Comparison of ENCODE assay signal across 20 cellular contexts in the genomic region with DNA sequence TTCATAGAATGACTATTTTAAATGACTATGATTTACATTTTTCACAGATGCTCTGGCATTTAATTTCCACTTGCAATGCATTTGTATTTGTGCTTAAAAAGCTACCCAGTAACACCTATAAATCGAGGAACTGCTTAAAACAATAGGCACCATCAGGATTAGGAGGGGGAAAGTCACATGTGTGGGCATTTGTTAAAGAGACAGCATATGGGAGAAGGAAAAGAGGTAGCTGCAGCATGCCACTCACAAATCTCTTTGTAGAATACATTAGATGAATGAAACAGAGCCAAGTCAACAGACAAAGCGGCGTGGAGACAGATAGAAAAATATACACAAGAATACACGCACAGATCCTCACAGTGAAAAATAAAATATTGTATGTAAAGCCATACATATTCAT.
"Had no signal": no experiment of that assay in that cellular context is flagged by ENCODE, and none has a peak within 500 bp of the region (broad histone marks: within the 10 kb centered on the region; RNA-seq: fewer than 3 reads in every experiment).

No MANE protein-coding gene starts in this region.

- H3K4me3 Mint-ChIP-seq: endodermal cell; memory B cell; mesothelial cell of epicardium; natural killer cell; neural progenitor cell; stimulated activated naive B cell treated with anti-CD40 and anti-IgM and Interleukin-4, amounts not matched to agents 10 μg/mL and 1 μg/mL and 100 μg/mL, for 72 hours; stimulated activated naive CD8-positive, alpha-beta T cell treated with anti-CD3 and anti-CD28 coated beads, Interleukin-15, amount 100 ng/mL, for 72 hours had no signal

- H3K9me3 Mint-ChIP-seq: endodermal cell, memory B cell, mesothelial cell of epicardium, neural progenitor cell had no signal

- DNase-seq: effector CD4-positive, alpha-beta T cell; endodermal cell; erythroblast; foreskin keratinocyte; kidney; left cardiac atrium; left ventricle myocardium inferior; lower lobe of right lung; natural killer cell; ovary; sigmoid colon; stimulated activated CD4-positive, alpha-beta T cell treated with anti-CD3 and anti-CD28 coated beads, Interleukin-2, amount 100 ng/mL, for 24 hours; stimulated activated CD4-positive, alpha-beta T cell treated with anti-CD3 and anti-CD28 coated beads, Interleukin-4, amount 100 ng/mL, for 4 hours; stimulated activated naive B cell treated with anti-CD40 and anti-IgM and Interleukin-4, amounts not matched to agents 10 μg/mL and 1 μg/mL and 100 μg/mL, for 72 hours; stimulated activated naive CD8-positive, alpha-beta T cell treated with anti-CD3 and anti-CD28 coated beads, Interleukin-15, amount 100 ng/mL, for 72 hours; testis; upper lobe of right lung had no signal

- H3K4me1 Mint-ChIP-seq: natural killer cell; stimulated activated naive B cell treated with anti-CD40 and anti-IgM and Interleukin-4, amounts not matched to agents 10 μg/mL and 1 μg/mL and 100 μg/mL, for 72 hours; stimulated activated naive CD8-positive, alpha-beta T cell treated with anti-CD3 and anti-CD28 coated beads, Interleukin-15, amount 100 ng/mL, for 72 hours had no signal

- H3K27ac Mint-ChIP-seq: endodermal cell; memory B cell; mesothelial cell of epicardium; natural killer cell; neural progenitor cell; stimulated activated naive B cell treated with anti-CD40 and anti-IgM and Interleukin-4, amounts not matched to agents 10 μg/mL and 1 μg/mL and 100 μg/mL, for 72 hours; stimulated activated naive CD8-positive, alpha-beta T cell treated with anti-CD3 and anti-CD28 coated beads, Interleukin-15, amount 100 ng/mL, for 72 hours had no signal

- H3K36me3 Mint-ChIP-seq: natural killer cell; stimulated activated naive B cell treated with anti-CD40 and anti-IgM and Interleukin-4, amounts not matched to agents 10 μg/mL and 1 μg/mL and 100 μg/mL, for 72 hours had no signal

- ATAC-seq: foreskin keratinocyte; left cardiac atrium; lower lobe of right lung; natural killer cell; stimulated activated naive B cell treated with anti-CD40 and anti-IgM and Interleukin-4, amounts not matched to agents 10 μg/mL and 1 μg/mL and 100 μg/mL, for 72 hours; stimulated activated naive CD8-positive, alpha-beta T cell treated with anti-CD3 and anti-CD28 coated beads, Interleukin-15, amount 100 ng/mL, for 72 hours; upper lobe of right lung had no signal
